2 cellular contexts compared by ENCODE assay signal in genomic region chr2:132698347-132698746, GRCh38. TPM values are rescaled to one million over a fixed set of nuclear protein-coding genes. Genes with fewer than 3 reads are reported as not detected.
"Had no signal": no experiment of that assay in that cellular context is flagged by ENCODE, and none has a peak within 500 bp of the region (broad histone marks: within the 10 kb centered on the region; RNA-seq: fewer than 3 reads in every experiment).

No MANE protein-coding gene starts in this region.

RNA-seq across cellular contexts. Expression of gene LYPD1, which starts 28.3 kb away (rescaled TPM):
- total RNA-seq: HT-29, LHCN-M2 had no signal
